In the genomic region with DNA sequence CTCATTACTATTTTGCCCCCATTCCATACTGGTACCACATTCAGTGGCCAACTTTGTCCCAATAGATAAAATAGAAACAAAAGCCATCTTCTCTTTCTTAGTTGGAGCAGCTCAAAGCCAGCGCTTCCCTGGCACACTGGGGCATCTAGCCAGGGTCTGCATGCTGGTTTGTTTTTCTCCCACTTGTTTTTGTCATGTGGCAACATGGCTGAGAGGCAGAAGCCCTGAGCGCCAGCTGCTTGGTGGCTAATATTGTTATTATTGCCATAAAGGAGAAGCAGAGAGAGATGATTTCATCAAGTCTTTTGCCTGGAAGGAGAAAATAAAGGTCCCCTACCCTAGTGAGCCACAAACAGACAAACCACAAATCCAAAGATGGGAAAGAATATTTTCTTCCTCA, we compare ENCODE assay signal across 1 cellular context.
TF ChIP-seq lines count a peak whose summit lies in the region.

No MANE protein-coding gene starts in this region.

TF ChIP-seq in WTC11, 78 proteins besides CTCF, POLR2A, EP300 and RAD21 (continued from another document):
- TF ChIP-seq, protein P1, sequence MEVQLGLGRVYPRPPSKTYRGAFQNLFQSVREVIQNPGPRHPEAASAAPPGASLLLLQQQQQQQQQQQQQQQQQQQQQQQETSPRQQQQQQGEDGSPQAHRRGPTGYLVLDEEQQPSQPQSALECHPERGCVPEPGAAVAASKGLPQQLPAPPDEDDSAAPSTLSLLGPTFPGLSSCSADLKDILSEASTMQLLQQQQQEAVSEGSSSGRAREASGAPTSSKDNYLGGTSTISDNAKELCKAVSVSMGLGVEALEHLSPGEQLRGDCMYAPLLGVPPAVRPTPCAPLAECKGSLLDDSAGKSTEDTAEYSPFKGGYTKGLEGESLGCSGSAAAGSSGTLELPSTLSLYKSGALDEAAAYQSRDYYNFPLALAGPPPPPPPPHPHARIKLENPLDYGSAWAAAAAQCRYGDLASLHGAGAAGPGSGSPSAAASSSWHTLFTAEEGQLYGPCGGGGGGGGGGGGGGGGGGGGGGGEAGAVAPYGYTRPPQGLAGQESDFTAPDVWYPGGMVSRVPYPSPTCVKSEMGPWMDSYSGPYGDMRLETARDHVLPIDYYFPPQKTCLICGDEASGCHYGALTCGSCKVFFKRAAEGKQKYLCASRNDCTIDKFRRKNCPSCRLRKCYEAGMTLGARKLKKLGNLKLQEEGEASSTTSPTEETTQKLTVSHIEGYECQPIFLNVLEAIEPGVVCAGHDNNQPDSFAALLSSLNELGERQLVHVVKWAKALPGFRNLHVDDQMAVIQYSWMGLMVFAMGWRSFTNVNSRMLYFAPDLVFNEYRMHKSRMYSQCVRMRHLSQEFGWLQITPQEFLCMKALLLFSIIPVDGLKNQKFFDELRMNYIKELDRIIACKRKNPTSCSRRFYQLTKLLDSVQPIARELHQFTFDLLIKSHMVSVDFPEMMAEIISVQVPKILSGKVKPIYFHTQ (CRISPR knock-in tag; IDR thresholded peaks at IDR 0.05): no peak
- TF ChIP-seq ATF1 (CRISPR knock-in tag; IDR thresholded peaks at IDR 0.05): no peak
- TF ChIP-seq SMAD3 (CRISPR knock-in tag; IDR thresholded peaks at IDR 0.05; ENCODE audit: borderline replicate concordance): no peak
- TF ChIP-seq, protein P2, sequence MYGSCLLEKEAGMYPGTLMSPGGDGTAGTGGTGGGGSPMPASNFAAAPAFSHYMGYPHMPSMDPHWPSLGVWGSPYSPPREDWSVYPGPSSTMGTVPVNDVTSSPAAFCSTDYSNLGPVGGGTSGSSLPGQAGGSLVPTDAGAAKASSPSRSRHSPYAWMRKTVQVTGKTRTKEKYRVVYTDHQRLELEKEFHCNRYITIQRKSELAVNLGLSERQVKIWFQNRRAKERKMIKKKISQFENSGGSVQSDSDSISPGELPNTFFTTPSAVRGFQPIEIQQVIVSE (CRISPR knock-in tag; IDR thresholded peaks at IDR 0.05; ENCODE audit: borderline replicate concordance): no peak
- TF ChIP-seq, protein P3, sequence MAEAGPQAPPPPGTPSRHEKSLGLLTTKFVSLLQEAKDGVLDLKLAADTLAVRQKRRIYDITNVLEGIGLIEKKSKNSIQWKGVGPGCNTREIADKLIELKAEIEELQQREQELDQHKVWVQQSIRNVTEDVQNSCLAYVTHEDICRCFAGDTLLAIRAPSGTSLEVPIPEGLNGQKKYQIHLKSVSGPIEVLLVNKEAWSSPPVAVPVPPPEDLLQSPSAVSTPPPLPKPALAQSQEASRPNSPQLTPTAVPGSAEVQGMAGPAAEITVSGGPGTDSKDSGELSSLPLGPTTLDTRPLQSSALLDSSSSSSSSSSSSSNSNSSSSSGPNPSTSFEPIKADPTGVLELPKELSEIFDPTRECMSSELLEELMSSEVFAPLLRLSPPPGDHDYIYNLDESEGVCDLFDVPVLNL (CRISPR knock-in tag; IDR thresholded peaks at IDR 0.05; ENCODE audit: borderline replicate concordance, low read depth): no peak
- TF ChIP-seq, protein P4, sequence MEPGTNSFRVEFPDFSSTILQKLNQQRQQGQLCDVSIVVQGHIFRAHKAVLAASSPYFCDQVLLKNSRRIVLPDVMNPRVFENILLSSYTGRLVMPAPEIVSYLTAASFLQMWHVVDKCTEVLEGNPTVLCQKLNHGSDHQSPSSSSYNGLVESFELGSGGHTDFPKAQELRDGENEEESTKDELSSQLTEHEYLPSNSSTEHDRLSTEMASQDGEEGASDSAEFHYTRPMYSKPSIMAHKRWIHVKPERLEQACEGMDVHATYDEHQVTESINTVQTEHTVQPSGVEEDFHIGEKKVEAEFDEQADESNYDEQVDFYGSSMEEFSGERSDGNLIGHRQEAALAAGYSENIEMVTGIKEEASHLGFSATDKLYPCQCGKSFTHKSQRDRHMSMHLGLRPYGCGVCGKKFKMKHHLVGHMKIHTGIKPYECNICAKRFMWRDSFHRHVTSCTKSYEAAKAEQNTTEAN (CRISPR knock-in tag; IDR thresholded peaks at IDR 0.05): no peak
- TF ChIP-seq ZNF219 (CRISPR knock-in tag; IDR thresholded peaks at IDR 0.05; ENCODE audit: borderline replicate concordance): no peak
- TF ChIP-seq SOX15 (CRISPR knock-in tag; IDR thresholded peaks at IDR 0.05): no peak
- no peak for TF ChIP-seq NFYB (CRISPR knock-in tag; conservative IDR thresholded peaks at IDR 0.05; ENCODE audit: low read depth)
- TF ChIP-seq SP1 (CRISPR knock-in tag; conservative IDR thresholded peaks at IDR 0.05): no peak
- TF ChIP-seq, protein P5, sequence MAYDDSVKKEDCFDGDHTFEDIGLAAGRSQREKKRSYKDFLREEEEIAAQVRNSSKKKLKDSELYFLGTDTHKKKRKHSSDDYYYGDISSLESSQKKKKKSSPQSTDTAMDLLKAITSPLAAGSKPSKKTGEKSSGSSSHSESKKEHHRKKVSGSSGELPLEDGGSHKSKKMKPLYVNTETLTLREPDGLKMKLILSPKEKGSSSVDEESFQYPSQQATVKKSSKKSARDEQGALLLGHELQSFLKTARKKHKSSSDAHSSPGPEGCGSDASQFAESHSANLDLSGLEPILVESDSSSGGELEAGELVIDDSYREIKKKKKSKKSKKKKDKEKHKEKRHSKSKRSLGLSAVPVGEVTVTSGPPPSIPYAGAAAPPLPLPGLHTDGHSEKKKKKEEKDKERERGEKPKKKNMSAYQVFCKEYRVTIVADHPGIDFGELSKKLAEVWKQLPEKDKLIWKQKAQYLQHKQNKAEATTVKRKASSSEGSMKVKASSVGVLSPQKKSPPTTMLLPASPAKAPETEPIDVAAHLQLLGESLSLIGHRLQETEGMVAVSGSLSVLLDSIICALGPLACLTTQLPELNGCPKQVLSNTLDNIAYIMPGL (CRISPR knock-in tag; IDR thresholded peaks at IDR 0.05): no peak
- TF ChIP-seq, protein P6, sequence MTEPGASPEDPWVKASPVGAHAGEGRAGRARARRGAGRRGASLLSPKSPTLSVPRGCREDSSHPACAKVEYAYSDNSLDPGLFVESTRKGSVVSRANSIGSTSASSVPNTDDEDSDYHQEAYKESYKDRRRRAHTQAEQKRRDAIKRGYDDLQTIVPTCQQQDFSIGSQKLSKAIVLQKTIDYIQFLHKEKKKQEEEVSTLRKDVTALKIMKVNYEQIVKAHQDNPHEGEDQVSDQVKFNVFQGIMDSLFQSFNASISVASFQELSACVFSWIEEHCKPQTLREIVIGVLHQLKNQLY (CRISPR knock-in tag; IDR thresholded peaks at IDR 0.05): no peak
- TF ChIP-seq, protein P7, sequence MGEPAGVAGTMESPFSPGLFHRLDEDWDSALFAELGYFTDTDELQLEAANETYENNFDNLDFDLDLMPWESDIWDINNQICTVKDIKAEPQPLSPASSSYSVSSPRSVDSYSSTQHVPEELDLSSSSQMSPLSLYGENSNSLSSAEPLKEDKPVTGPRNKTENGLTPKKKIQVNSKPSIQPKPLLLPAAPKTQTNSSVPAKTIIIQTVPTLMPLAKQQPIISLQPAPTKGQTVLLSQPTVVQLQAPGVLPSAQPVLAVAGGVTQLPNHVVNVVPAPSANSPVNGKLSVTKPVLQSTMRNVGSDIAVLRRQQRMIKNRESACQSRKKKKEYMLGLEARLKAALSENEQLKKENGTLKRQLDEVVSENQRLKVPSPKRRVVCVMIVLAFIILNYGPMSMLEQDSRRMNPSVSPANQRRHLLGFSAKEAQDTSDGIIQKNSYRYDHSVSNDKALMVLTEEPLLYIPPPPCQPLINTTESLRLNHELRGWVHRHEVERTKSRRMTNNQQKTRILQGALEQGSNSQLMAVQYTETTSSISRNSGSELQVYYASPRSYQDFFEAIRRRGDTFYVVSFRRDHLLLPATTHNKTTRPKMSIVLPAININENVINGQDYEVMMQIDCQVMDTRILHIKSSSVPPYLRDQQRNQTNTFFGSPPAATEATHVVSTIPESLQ (CRISPR knock-in tag; IDR thresholded peaks at IDR 0.05): no peak
- no peak for TF ChIP-seq JUN (CRISPR knock-in tag; IDR thresholded peaks at IDR 0.05)
